In genomic region chr2:101145406-101145805, GRCh38 we compare ENCODE assay signal across 1 cellular context.
A peak's percentile ranks its signal among the peaks of the same experiment; 100 is the strongest.
TF ChIP-seq lines count a peak whose summit lies in the region.

No MANE protein-coding gene starts in this region.

TF ChIP-seq in HepG2, 621 proteins besides CTCF, POLR2A, EP300 and RAD21:
- no peak for TF ChIP-seq HOXD1 (CRISPR knock-in tag; IDR thresholded peaks at IDR 0.05)
- no peak for TF ChIP-seq FOXA1 (IDR thresholded peaks at IDR 0.05)
- TF ChIP-seq FOXA1 (CRISPR knock-in tag; IDR thresholded peaks at IDR 0.05) = no peak
- TF ChIP-seq KLF9 (CRISPR knock-in tag; IDR thresholded peaks at IDR 0.05; ENCODE audit: low read depth) = no peak
- no peak for TF ChIP-seq SALL2 (CRISPR knock-in tag; IDR thresholded peaks at IDR 0.05)
- peak; percentile 26 for TF ChIP-seq RBM22 (optimal IDR thresholded peaks at IDR 0.05; ENCODE audit: low read length)
- TF ChIP-seq SAP130 (CRISPR knock-in tag; IDR thresholded peaks at IDR 0.05; ENCODE audit: low read depth) = peak; percentile 15; the same call in 1 of the 2 replicates
- no peak for TF ChIP-seq ZNF777 (CRISPR knock-in tag; IDR thresholded peaks at IDR 0.05)
TF ChIP-seq in HepG2: peak in this region for 2.
